22 cellular contexts compared by ENCODE assay signal in genomic region chr22:44137415-44137814, GRCh38. TPM values are rescaled to one million over a fixed set of nuclear protein-coding genes. Genes with fewer than 3 reads are reported as not detected.
"Had no signal": no experiment of that assay in that cellular context is flagged by ENCODE, and none has a peak within 500 bp of the region (broad histone marks: within the 10 kb centered on the region; RNA-seq: fewer than 3 reads in every experiment).

No MANE protein-coding gene starts in this region.

- H3K9me3 ChIP-seq: gastrocnemius medialis, neutrophil, pancreas had no signal

- H3K27me3 ChIP-seq: gastrocnemius medialis, pancreas, transverse colon, vagina had no signal

- H3K36me3 ChIP-seq: neutrophil, pancreas had no signal

- H3K4me3 ChIP-seq: gastrocnemius medialis, lung, mucosa of descending colon, pancreas, skin epidermis, transverse colon, vagina had no signal

- H3K4me1 ChIP-seq: gastrocnemius medialis, pancreas, vagina had no signal

- DNase-seq: cortex of kidney; foreskin fibroblast; gastrocnemius medialis; head of caudate nucleus; mucosa of descending colon; naive B cell; stimulated activated CD4-positive, alpha-beta T cell treated with anti-CD3 and anti-CD28 coated beads, Interleukin-15, amount 100 ng/mL, for 24 hours; stimulated activated CD4-positive, alpha-beta T cell treated with anti-CD3 and anti-CD28 coated beads, Interleukin-2, amount 100 ng/mL, for 48 hours; stimulated activated naive B cell treated with anti-CD40 and anti-IgM and Interleukin-4, amounts not matched to agents 10 μg/mL and 1 μg/mL and 100 μg/mL, for 72 hours; transverse colon had no signal

- ATAC-seq: esophagus mucosa; gastrocnemius medialis; left lobe of liver; mucosa of descending colon; natural killer cell treated with Interleukin-12 subunit alpha and Interleukin-12 subunit beta and Interleukin-15 and Interleukin-18, amount 100 ng/mL, for 72 hours; pancreas; stimulated activated naive B cell treated with anti-CD40 and anti-IgM and Interleukin-4, amounts not matched to agents 10 μg/mL and 1 μg/mL and 100 μg/mL, for 72 hours had no signal

- H3K27ac ChIP-seq: epithelial cell of prostate, gastrocnemius medialis, neutrophil, pancreas, skin epidermis, transverse colon, vagina had no signal

- FAIRE-seq: keratinocyte, pancreas had no signal

RNA-seq across cellular contexts. Expression of gene PARVG, which starts 43.3 kb away (rescaled TPM):
- total RNA-seq: glomerular endothelial cell, progenitor cell of endocrine pancreas had no signal
- polyA plus RNA-seq: keratinocyte had no signal
